8 cellular contexts compared by ENCODE assay signal in genomic region chr21:15853126-15853525, GRCh38.
"Had no signal": no experiment of that assay in that cellular context is flagged by ENCODE, and none has a peak within 500 bp of the region (broad histone marks: within the 10 kb centered on the region; RNA-seq: fewer than 3 reads in every experiment).

No MANE protein-coding gene starts in this region.

- H3K4me3 Mint-ChIP-seq: H9, HFFc6 had no signal

- H3K27ac ChIP-seq: GM23248 had no signal

- H3K4me1 Mint-ChIP-seq: H9 had no signal

- FAIRE-seq: K562 had no signal

- ATAC-seq: K562 had no signal

- H3K27ac Mint-ChIP-seq: H9, HFFc6 had no signal

- H3K4me3 ChIP-seq: GM23248, K562 had no signal

- H2AFZ ChIP-seq: GM23248 had no signal

- H3K9ac ChIP-seq: GM23248 had no signal

- H3K9me3 Mint-ChIP-seq: H9, HFFc6 had no signal

- DNase-seq: GM23248, GOT3, H9, HCEC 1CT, HFFc6, IMR-90, KG1 had no signal
